ENCODE assay signal across 2 cellular contexts in genomic region chr11:119389611-119390254, GRCh38.
TF ChIP-seq lines count a peak whose summit lies in the region.

No MANE protein-coding gene starts in this region.

TF ChIP-seq in IMR-90, 13 proteins besides CTCF, POLR2A, EP300 and RAD21:
- TF ChIP-seq NFE2L2 (IDR thresholded peaks at IDR 0.05; ENCODE audit: low read depth, low read length) (no peak), SMC3 (IDR thresholded peaks at IDR 0.05; ENCODE audit: low read depth, low read length) (0 out of 2 replicates have a peak, but pooled peaks have one; percentile 5)

TF ChIP-seq in neural cell, 6 proteins besides CTCF, POLR2A, EP300 and RAD21:
- TF ChIP-seq, protein P1, sequence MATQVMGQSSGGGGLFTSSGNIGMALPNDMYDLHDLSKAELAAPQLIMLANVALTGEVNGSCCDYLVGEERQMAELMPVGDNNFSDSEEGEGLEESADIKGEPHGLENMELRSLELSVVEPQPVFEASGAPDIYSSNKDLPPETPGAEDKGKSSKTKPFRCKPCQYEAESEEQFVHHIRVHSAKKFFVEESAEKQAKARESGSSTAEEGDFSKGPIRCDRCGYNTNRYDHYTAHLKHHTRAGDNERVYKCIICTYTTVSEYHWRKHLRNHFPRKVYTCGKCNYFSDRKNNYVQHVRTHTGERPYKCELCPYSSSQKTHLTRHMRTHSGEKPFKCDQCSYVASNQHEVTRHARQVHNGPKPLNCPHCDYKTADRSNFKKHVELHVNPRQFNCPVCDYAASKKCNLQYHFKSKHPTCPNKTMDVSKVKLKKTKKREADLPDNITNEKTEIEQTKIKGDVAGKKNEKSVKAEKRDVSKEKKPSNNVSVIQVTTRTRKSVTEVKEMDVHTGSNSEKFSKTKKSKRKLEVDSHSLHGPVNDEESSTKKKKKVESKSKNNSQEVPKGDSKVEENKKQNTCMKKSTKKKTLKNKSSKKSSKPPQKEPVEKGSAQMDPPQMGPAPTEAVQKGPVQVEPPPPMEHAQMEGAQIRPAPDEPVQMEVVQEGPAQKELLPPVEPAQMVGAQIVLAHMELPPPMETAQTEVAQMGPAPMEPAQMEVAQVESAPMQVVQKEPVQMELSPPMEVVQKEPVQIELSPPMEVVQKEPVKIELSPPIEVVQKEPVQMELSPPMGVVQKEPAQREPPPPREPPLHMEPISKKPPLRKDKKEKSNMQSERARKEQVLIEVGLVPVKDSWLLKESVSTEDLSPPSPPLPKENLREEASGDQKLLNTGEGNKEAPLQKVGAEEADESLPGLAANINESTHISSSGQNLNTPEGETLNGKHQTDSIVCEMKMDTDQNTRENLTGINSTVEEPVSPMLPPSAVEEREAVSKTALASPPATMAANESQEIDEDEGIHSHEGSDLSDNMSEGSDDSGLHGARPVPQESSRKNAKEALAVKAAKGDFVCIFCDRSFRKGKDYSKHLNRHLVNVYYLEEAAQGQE (IDR thresholded peaks at IDR 0.05; ENCODE audit: borderline replicate concordance), result no peak
- TF ChIP-seq EZH2 (IDR thresholded peaks at IDR 0.05; ENCODE audit: borderline replicate concordance, insufficient read depth, low read length, poor library complexity, severe bottlenecking) (no peak), TAF1 (IDR thresholded peaks at IDR 0.05; ENCODE audit: low read depth) (no peak), MXI1 (conservative IDR thresholded peaks at IDR 0.05; ENCODE audit: poor library complexity, severe bottlenecking) (no peak), SMC3 (conservative IDR thresholded peaks at IDR 0.05; ENCODE audit: poor library complexity) (no peak), POLR2AphosphoS5 (IDR thresholded peaks at IDR 0.05) (no peak)
